8 cellular contexts compared by ENCODE assay signal in the genomic region with DNA sequence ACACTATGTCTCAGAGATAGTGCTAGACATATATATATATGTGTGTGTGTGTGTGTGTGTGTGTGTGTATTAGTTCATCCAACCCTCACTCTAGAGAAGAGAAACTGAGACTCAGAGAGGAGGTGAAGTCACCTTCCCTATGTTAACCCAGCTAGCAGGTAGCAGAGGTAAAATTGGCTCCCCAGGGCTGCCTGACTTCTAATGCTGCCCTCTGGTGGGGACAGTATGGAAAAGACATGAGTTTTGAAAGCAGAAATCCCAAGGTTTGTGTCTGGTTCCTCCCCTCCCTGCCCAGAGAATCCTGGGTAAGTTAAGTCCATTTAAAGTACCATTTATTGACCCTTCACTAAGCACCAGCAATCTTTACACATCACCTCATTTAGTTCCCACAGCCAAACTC.
DNase-seq lines count a peak whose midpoint lies in the region; ATAC-seq and TF ChIP-seq lines count a peak whose summit lies in the region.

No MANE protein-coding gene starts in this region.

- intact Hi-C loops in left ventricle myocardium inferior (cut with micrococcal nuclease): no loop called here
- intact Hi-C loops in left cardiac atrium (cut with DNase I): loop anchor here in 1 of 2 donors (5.0 kb wide), 1 partner anchor 116 kb away; no protein-coding TSS in a partner anchor

- H3K27ac ChIP-seq in left ventricle myocardium inferior (replicated peaks): no peak overlapping the region

- no peak for DNase-seq in left ventricle myocardium inferior
- no peak for DNase-seq in left cardiac atrium
- DNase-seq in NCI-H1105 (lab: John Stamatoyannopoulos, UW): peak; percentile 7
- DNase-seq in chondrocyte (ENCODE audit: low spot score): no peak
- DNase-seq in stromal cell of bone marrow (ENCODE audit: low read depth): peak; percentile 2
- no peak for DNase-seq in NCI-H2107 treated with DMSO at 0.1 percent for 48 hours (lab: John Stamatoyannopoulos, UW; ENCODE audit: unreplicated experiment)
- no peak for DNase-seq in NCI-H1417 treated with DMSO at 0.1 percent for 48 hours (lab: John Stamatoyannopoulos, UW)
- no peak for DNase-seq in globus pallidus (ENCODE audit: low spot score)

- TF ChIP-seq CTCF in left ventricle myocardium inferior (IDR thresholded peaks at IDR 0.05; ENCODE audit: borderline replicate concordance) (peak; percentile 46), chondrocyte (IDR thresholded peaks at IDR 0.05) (peak; percentile 61)

- ATAC-seq in left cardiac atrium: no peak

- peaks cover 2% of the 10 kb centered on the region for H3K27me3 ChIP-seq in left ventricle myocardium inferior (ENCODE audit: low read depth)

- H3K27ac Mint-ChIP-seq in chondrocyte (ENCODE audit: unreplicated experiment): no peak overlapping the region

- peaks cover 30% of the 10 kb centered on the region for H3K9me3 ChIP-seq in left ventricle myocardium inferior (replicated peaks)

- H3K4me3 Mint-ChIP-seq in chondrocyte (ENCODE audit: unreplicated experiment): no peak overlapping the region

- H3K36me3 Mint-ChIP-seq in chondrocyte (ENCODE audit: low read depth): no peaks in the 10 kb centered on the region

- H3K4me1 Mint-ChIP-seq in chondrocyte (ENCODE audit: low read depth): no peaks in the 10 kb centered on the region

- H3K4me1 ChIP-seq in left ventricle myocardium inferior: no peaks in the 10 kb centered on the region

- peaks cover 21% of the 10 kb centered on the region for H3K9me3 Mint-ChIP-seq in chondrocyte (ENCODE audit: low read depth)

- peaks cover 3% of the 10 kb centered on the region for H3K27me3 Mint-ChIP-seq in chondrocyte (ENCODE audit: low read depth)

- no peaks in the 10 kb centered on the region for H3K36me3 ChIP-seq in left ventricle myocardium inferior

- no peak overlapping the region for H3K4me3 ChIP-seq in left ventricle myocardium inferior

Comparison
In these comparisons a context has a peak if more than half of its experiments do, and no peak if none do; other contexts are left out.
1. DNase-seq: peak in NCI-H1105 (single experiment) and stromal cell of bone marrow (single experiment); none in left ventricle myocardium inferior (single experiment), left cardiac atrium (single experiment), chondrocyte (single experiment), NCI-H2107 treated with DMSO at 0.1 percent for 48 hours (single experiment), NCI-H1417 treated with DMSO at 0.1 percent for 48 hours (single experiment) and globus pallidus (single experiment).